In genomic region chr19:4229179-4229931, GRCh38 we compare ENCODE assay signal across 1 cellular context.
TF ChIP-seq lines count a peak whose summit lies in the region.

EBI3 (plus strand) TSS chr19:4229523; CDS start chr19:4229551, 28 bp downstream.

TF ChIP-seq in HepG2, 621 proteins besides CTCF, POLR2A, EP300 and RAD21 (continued from another document and continues in another):
- TF ChIP-seq, protein P1, sequence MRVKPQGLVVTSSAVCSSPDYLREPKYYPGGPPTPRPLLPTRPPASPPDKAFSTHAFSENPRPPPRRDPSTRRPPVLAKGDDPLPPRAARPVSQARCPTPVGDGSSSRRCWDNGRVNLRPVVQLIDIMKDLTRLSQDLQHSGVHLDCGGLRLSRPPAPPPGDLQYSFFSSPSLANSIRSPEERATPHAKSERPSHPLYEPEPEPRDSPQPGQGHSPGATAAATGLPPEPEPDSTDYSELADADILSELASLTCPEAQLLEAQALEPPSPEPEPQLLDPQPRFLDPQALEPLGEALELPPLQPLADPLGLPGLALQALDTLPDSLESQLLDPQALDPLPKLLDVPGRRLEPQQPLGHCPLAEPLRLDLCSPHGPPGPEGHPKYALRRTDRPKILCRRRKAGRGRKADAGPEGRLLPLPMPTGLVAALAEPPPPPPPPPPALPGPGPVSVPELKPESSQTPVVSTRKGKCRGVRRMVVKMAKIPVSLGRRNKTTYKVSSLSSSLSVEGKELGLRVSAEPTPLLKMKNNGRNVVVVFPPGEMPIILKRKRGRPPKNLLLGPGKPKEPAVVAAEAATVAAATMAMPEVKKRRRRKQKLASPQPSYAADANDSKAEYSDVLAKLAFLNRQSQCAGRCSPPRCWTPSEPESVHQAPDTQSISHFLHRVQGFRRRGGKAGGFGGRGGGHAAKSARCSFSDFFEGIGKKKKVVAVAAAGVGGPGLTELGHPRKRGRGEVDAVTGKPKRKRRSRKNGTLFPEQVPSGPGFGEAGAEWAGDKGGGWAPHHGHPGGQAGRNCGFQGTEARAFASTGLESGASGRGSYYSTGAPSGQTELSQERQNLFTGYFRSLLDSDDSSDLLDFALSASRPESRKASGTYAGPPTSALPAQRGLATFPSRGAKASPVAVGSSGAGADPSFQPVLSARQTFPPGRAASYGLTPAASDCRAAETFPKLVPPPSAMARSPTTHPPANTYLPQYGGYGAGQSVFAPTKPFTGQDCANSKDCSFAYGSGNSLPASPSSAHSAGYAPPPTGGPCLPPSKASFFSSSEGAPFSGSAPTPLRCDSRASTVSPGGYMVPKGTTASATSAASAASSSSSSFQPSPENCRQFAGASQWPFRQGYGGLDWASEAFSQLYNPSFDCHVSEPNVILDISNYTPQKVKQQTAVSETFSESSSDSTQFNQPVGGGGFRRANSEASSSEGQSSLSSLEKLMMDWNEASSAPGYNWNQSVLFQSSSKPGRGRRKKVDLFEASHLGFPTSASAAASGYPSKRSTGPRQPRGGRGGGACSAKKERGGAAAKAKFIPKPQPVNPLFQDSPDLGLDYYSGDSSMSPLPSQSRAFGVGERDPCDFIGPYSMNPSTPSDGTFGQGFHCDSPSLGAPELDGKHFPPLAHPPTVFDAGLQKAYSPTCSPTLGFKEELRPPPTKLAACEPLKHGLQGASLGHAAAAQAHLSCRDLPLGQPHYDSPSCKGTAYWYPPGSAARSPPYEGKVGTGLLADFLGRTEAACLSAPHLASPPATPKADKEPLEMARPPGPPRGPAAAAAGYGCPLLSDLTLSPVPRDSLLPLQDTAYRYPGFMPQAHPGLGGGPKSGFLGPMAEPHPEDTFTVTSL (CRISPR knock-in tag; IDR thresholded peaks at IDR 0.05; ENCODE audit: borderline replicate concordance): peak; percentile 27; the same call in 1 of the 2 replicates
- TF ChIP-seq THAP8 (CRISPR knock-in tag; IDR thresholded peaks at IDR 0.05; ENCODE audit: borderline replicate concordance) (no peak), TOE1 (CRISPR knock-in tag; IDR thresholded peaks at IDR 0.05) (no peak), HNF4G (IDR thresholded peaks at IDR 0.05; ENCODE audit: borderline replicate concordance, low read depth, low read length) (no peak), HNF4G (CRISPR knock-in tag; IDR thresholded peaks at IDR 0.05; ENCODE audit: borderline replicate concordance, low read depth) (0 out of 2 replicates have a peak, but pooled peaks have one; percentile 29), ZNF597 (CRISPR knock-in tag; IDR thresholded peaks at IDR 0.05) (no peak), ZNF629 (CRISPR knock-in tag; conservative IDR thresholded peaks at IDR 0.05) (peak; percentile 96), ZNF350 (CRISPR knock-in tag; IDR thresholded peaks at IDR 0.05; ENCODE audit: borderline replicate concordance, low read depth) (peak; percentile 21; the same call in 1 of the 2 replicates), GLI4 (CRISPR knock-in tag; IDR thresholded peaks at IDR 0.05; ENCODE audit: borderline replicate concordance) (0 out of 2 replicates have a peak, but pooled peaks have one; percentile 78), ZNF274 (CRISPR knock-in tag; IDR thresholded peaks at IDR 0.05) (0 out of 2 replicates have a peak, but pooled peaks have one; percentile 30), TEAD3 (CRISPR knock-in tag; optimal IDR thresholded peaks at IDR 0.05; ENCODE audit: borderline replicate concordance) (peak; percentile 71), ZNF33B (CRISPR knock-in tag; IDR thresholded peaks at IDR 0.05) (no peak), NKX3-1 (CRISPR knock-in tag; IDR thresholded peaks at IDR 0.05) (no peak), RARA (CRISPR knock-in tag; IDR thresholded peaks at IDR 0.05) (peak; percentile 51; the same call in 1 of the 2 replicates), ZBTB38 (CRISPR knock-in tag; IDR thresholded peaks at IDR 0.05) (peak; percentile 29; the same call in 1 of the 2 replicates), ZUFSP (CRISPR knock-in tag; IDR thresholded peaks at IDR 0.05; ENCODE audit: borderline replicate concordance) (no peak), TSC22D2 (CRISPR knock-in tag; IDR thresholded peaks at IDR 0.05; ENCODE audit: borderline replicate concordance) (no peak), ZNF367 (CRISPR knock-in tag; IDR thresholded peaks at IDR 0.05; ENCODE audit: borderline replicate concordance) (no peak), PAXIP1 (CRISPR knock-in tag; conservative IDR thresholded peaks at IDR 0.05) (peak; percentile 78), IRF1 (CRISPR knock-in tag; IDR thresholded peaks at IDR 0.05; ENCODE audit: low read depth) (no peak), ZNF317 (CRISPR knock-in tag; IDR thresholded peaks at IDR 0.05) (no peak), ZNF337 (CRISPR knock-in tag; IDR thresholded peaks at IDR 0.05; ENCODE audit: borderline replicate concordance, low read depth) (0 out of 2 replicates have a peak, but pooled peaks have one; percentile 42), ZSCAN25 (CRISPR knock-in tag; IDR thresholded peaks at IDR 0.05) (0 out of 2 replicates have a peak, but pooled peaks have one; percentile 31), FOXJ3 (CRISPR knock-in tag; IDR thresholded peaks at IDR 0.05; ENCODE audit: borderline replicate concordance) (no peak), ZNF205 (CRISPR knock-in tag; IDR thresholded peaks at IDR 0.05) (peak; percentile 11; the same call in 1 of the 2 replicates), ZBTB7A (CRISPR knock-in tag; IDR thresholded peaks at IDR 0.05) (0 out of 2 replicates have a peak, but pooled peaks have one; percentile 43), ZNF614 (CRISPR knock-in tag; IDR thresholded peaks at IDR 0.05; ENCODE audit: borderline replicate concordance) (no peak)
- TF ChIP-seq, protein P2, sequence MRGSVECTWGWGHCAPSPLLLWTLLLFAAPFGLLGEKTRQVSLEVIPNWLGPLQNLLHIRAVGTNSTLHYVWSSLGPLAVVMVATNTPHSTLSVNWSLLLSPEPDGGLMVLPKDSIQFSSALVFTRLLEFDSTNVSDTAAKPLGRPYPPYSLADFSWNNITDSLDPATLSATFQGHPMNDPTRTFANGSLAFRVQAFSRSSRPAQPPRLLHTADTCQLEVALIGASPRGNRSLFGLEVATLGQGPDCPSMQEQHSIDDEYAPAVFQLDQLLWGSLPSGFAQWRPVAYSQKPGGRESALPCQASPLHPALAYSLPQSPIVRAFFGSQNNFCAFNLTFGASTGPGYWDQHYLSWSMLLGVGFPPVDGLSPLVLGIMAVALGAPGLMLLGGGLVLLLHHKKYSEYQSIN (CRISPR knock-in tag; IDR thresholded peaks at IDR 0.05; ENCODE audit: borderline replicate concordance): no peak
- TF ChIP-seq, protein P3, sequence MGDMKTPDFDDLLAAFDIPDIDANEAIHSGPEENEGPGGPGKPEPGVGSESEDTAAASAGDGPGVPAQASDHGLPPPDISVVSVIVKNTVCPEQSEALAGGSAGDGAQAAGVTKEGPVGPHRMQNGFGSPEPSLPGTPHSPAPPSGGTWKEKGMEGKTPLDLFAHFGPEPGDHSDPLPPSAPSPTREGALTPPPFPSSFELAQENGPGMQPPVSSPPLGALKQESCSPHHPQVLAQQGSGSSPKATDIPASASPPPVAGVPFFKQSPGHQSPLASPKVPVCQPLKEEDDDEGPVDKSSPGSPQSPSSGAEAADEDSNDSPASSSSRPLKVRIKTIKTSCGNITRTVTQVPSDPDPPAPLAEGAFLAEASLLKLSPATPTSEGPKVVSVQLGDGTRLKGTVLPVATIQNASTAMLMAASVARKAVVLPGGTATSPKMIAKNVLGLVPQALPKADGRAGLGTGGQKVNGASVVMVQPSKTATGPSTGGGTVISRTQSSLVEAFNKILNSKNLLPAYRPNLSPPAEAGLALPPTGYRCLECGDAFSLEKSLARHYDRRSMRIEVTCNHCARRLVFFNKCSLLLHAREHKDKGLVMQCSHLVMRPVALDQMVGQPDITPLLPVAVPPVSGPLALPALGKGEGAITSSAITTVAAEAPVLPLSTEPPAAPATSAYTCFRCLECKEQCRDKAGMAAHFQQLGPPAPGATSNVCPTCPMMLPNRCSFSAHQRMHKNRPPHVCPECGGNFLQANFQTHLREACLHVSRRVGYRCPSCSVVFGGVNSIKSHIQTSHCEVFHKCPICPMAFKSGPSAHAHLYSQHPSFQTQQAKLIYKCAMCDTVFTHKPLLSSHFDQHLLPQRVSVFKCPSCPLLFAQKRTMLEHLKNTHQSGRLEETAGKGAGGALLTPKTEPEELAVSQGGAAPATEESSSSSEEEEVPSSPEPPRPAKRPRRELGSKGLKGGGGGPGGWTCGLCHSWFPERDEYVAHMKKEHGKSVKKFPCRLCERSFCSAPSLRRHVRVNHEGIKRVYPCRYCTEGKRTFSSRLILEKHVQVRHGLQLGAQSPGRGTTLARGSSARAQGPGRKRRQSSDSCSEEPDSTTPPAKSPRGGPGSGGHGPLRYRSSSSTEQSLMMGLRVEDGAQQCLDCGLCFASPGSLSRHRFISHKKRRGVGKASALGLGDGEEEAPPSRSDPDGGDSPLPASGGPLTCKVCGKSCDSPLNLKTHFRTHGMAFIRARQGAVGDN (CRISPR knock-in tag; IDR thresholded peaks at IDR 0.05): peak; percentile 75
- TF ChIP-seq, protein P4, sequence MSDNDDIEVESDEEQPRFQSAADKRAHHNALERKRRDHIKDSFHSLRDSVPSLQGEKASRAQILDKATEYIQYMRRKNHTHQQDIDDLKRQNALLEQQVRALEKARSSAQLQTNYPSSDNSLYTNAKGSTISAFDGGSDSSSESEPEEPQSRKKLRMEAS (IDR thresholded peaks at IDR 0.05): peak; percentile 40; the same call in 1 of the 2 replicates
- TF ChIP-seq, protein P5, sequence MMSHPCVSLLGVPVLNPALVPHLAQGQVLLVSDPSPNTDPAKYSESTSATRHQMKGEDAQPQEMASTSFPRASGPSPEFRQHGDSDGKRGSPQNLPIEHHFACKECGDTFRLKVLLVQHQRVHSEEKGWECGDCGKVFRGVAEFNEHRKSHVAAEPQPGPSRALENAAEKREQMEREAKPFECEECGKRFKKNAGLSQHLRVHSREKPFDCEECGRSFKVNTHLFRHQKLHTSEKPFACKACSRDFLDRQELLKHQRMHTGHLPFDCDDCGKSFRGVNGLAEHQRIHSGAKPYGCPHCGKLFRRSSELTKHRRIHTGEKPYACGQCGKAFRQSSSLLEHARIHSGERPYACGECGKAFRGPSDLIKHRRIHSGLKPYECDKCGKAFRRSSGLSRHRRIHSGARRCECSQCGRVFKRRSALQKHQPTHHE (CRISPR knock-in tag; IDR thresholded peaks at IDR 0.05; ENCODE audit: borderline replicate concordance): 0 out of 2 replicates have a peak, but pooled peaks have one; percentile 36
- TF ChIP-seq, protein P6, sequence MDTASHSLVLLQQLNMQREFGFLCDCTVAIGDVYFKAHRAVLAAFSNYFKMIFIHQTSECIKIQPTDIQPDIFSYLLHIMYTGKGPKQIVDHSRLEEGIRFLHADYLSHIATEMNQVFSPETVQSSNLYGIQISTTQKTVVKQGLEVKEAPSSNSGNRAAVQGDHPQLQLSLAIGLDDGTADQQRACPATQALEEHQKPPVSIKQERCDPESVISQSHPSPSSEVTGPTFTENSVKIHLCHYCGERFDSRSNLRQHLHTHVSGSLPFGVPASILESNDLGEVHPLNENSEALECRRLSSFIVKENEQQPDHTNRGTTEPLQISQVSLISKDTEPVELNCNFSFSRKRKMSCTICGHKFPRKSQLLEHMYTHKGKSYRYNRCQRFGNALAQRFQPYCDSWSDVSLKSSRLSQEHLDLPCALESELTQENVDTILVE (CRISPR knock-in tag; IDR thresholded peaks at IDR 0.05): no peak
